ENCODE assay signal across 9 cellular contexts in the genomic region with DNA sequence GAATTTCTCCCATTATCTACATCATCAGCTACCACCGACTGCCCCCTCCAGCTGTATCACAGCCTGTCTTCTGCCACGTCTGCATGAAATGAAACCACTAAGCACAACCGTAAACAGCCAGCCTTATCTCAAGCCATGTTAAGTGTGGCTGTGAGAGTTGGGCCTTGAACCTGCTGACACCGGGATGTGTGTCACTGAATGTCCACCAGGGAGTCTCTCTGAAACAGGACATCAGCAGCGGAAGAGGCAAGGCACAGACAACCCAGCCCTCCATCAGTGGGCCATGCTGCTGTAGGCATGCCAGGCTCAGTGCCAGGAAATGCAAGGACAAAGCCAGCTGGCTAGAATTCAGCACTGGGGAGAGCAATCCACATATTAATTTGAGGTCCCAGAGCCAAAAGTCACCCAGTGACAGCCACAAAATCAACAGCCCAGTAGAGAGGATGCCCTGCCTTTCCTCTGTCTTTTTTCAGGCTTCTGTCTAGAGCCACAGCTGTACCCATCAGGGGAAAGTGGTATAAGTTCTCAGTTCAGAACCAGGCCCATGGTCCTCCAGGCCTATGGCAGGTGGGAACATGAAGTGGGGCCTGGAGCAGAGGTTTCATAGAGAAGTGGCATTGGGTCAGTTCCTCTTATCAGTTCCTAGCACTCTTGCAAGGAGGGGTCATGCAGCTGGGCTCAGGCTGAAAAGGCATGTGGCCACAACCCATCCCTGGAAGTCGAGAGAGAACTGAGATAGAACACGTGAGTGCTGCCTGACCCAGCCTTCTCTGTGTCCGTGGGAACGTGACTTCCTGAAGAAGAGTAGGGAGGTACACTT.
DNase-seq lines count a peak whose midpoint lies in the region; ATAC-seq and TF ChIP-seq lines count a peak whose summit lies in the region.
"Had no signal": no experiment of that assay in that cellular context is flagged by ENCODE, and none has a peak within 500 bp of the region (broad histone marks: within the 10 kb centered on the region; RNA-seq: fewer than 3 reads in every experiment).

No MANE protein-coding gene starts in this region.

- ATAC-seq in HG02623 (IDR thresholded peaks at IDR 0.05; ENCODE audit: unreplicated experiment): peak; percentile 92
- no peak for ATAC-seq in GM18868 (IDR thresholded peaks at IDR 0.05; ENCODE audit: unreplicated experiment)

- no peak for TF ChIP-seq CTCF in tibial nerve (IDR thresholded peaks at IDR 0.05)
- TF ChIP-seq CTCF in stomach (IDR thresholded peaks at IDR 0.05): no peak

- H3K4me3 ChIP-seq in tibial nerve (no peak overlapping the region), stomach (no peak overlapping the region)

- TF ChIP-seq POLR2A in tibial nerve (IDR thresholded peaks at IDR 0.05) (no peak), stomach (IDR thresholded peaks at IDR 0.05) (no peak)

- TF ChIP-seq EP300 in tibial nerve (IDR thresholded peaks at IDR 0.05) (peak in 1 of 2 donors; percentile 61), stomach (IDR thresholded peaks at IDR 0.05) (no peak)

- no peaks in the 10 kb centered on the region for H3K27me3 ChIP-seq in tibial nerve
- no peaks in the 10 kb centered on the region for H3K27me3 ChIP-seq in stomach

- intact Hi-C loops in cardiac septum (cut with DNase I): no loop called here
- intact Hi-C loops in stomach (cut with DNase I; ENCODE audit: low total_unique reads): no loop called here

- H3K36me3 ChIP-seq in tibial nerve (no peaks in the 10 kb centered on the region), stomach (no peaks in the 10 kb centered on the region)

- H3K9me3 ChIP-seq in tibial nerve (peaks cover 0 to 5% (median 0%) of the 10 kb centered on the region in 4 donors), stomach (no peaks in the 10 kb centered on the region)

- whole genome bisulfite sequencing in tibial nerve, 2 donors: 50 to 72% methylated on average over 8 to 9 of the region's 9 CpGs
- WGBS in stomach, 5 donors: 39 to 51% (median 45%) methylated on average over 9 of the region's 9 CpGs

- H3K4me1 ChIP-seq in tibial nerve (peaks cover 0 to 9% (median 4%) of the 10 kb centered on the region in 4 donors), stomach (peaks cover 0 to 14% (median 8%) of the 10 kb centered on the region in 4 donors)

- H3K27ac ChIP-seq in tibial nerve: peak overlapping the region in 1 of 4 donors; percentile 1
- H3K27ac ChIP-seq in stomach: peak overlapping the region in 1 of 5 donors; percentile 43
- H3K27ac ChIP-seq: VCaP had no signal

- DNase-seq in CD1c-positive myeloid dendritic cell (ENCODE audit: extremely low spot score): peak; percentile 89
- DNase-seq in cardiac septum (ENCODE audit: low spot score): peak; percentile 79
- peak; percentile 24 to 44 for DNase-seq in tibial nerve (ENCODE audit: low spot score in 2 of 2)
- no peak for DNase-seq in activated CD4-positive, alpha-beta T cell treated with anti-CD3 and anti-CD28 coated beads, Interleukin-2, amount 50 U/mL, for 1 hour
- DNase-seq in stomach: no peak

TF ChIP-seq in PFSK-1, 5 proteins besides CTCF, POLR2A, EP300 and RAD21:
- no peak for TF ChIP-seq TAF1 (IDR thresholded peaks at IDR 0.05; ENCODE audit: borderline replicate concordance, insufficient read depth, low read length)
- TF ChIP-seq, protein P1, sequence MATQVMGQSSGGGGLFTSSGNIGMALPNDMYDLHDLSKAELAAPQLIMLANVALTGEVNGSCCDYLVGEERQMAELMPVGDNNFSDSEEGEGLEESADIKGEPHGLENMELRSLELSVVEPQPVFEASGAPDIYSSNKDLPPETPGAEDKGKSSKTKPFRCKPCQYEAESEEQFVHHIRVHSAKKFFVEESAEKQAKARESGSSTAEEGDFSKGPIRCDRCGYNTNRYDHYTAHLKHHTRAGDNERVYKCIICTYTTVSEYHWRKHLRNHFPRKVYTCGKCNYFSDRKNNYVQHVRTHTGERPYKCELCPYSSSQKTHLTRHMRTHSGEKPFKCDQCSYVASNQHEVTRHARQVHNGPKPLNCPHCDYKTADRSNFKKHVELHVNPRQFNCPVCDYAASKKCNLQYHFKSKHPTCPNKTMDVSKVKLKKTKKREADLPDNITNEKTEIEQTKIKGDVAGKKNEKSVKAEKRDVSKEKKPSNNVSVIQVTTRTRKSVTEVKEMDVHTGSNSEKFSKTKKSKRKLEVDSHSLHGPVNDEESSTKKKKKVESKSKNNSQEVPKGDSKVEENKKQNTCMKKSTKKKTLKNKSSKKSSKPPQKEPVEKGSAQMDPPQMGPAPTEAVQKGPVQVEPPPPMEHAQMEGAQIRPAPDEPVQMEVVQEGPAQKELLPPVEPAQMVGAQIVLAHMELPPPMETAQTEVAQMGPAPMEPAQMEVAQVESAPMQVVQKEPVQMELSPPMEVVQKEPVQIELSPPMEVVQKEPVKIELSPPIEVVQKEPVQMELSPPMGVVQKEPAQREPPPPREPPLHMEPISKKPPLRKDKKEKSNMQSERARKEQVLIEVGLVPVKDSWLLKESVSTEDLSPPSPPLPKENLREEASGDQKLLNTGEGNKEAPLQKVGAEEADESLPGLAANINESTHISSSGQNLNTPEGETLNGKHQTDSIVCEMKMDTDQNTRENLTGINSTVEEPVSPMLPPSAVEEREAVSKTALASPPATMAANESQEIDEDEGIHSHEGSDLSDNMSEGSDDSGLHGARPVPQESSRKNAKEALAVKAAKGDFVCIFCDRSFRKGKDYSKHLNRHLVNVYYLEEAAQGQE (IDR thresholded peaks at IDR 0.05; ENCODE audit: insufficient read depth in 1 of 2, low read depth in 2 of 2, low read length in 2 of 2): peak; percentile 39 to 70; a peak in 1 of 4 replicates
TF ChIP-seq in PFSK-1: peak in this region for 1.

Comparison
In these comparisons a context has a peak if more than half of its experiments do, and no peak if none do; other contexts are left out.
1. DNase-seq: peak in CD1c-positive myeloid dendritic cell (single experiment), cardiac septum (single experiment) and tibial nerve (2 of 2); none in activated CD4-positive, alpha-beta T cell treated with anti-CD3 and anti-CD28 coated beads, Interleukin-2, amount 50 U/mL, for 1 hour (single experiment) and stomach (single experiment).